23 cellular contexts compared by ENCODE assay signal in genomic region chr11:129236850-129237249, GRCh38.
"Had no signal": no experiment of that assay in that cellular context is flagged by ENCODE, and none has a peak within 500 bp of the region (broad histone marks: within the 10 kb centered on the region; RNA-seq: fewer than 3 reads in every experiment).

No MANE protein-coding gene starts in this region.

- FAIRE-seq: colon, endothelial cell of umbilical vein, frontal cortex, islet of Langerhans, keratinocyte had no signal

- H3K27me3 ChIP-seq: dorsolateral prefrontal cortex, esophagus muscularis mucosa, foreskin keratinocyte, gastroesophageal sphincter, heart right ventricle, left lung had no signal

- ATAC-seq: foreskin keratinocyte, gastroesophageal sphincter, heart right ventricle, left cardiac atrium, left lung, left ventricle myocardium superior, lower lobe of right lung, mucosa of descending colon had no signal

- DNase-seq: dermis blood vessel endothelial cell; dorsolateral prefrontal cortex; effector CD4-positive, alpha-beta T cell; effector memory CD4-positive, alpha-beta T cell; foreskin keratinocyte; head of caudate nucleus; heart right ventricle; hippocampal formation; left cardiac atrium; left lung; left ventricle myocardium superior; lower lobe of right lung; mesenchymal stem cell; mucosa of descending colon; naive B cell had no signal

- H3K4me3 ChIP-seq: coronary artery, dorsolateral prefrontal cortex, esophagus muscularis mucosa, gastroesophageal sphincter, heart right ventricle, left lung, lower lobe of right lung, mucosa of descending colon had no signal

- H3K4me1 ChIP-seq: esophagus muscularis mucosa, foreskin keratinocyte, gastroesophageal sphincter, left lung, lower lobe of right lung had no signal

- H3K36me3 ChIP-seq: gastroesophageal sphincter, heart right ventricle, left lung, lower lobe of right lung had no signal

- H3K27ac ChIP-seq: coronary artery, dorsolateral prefrontal cortex, esophagus muscularis mucosa, foreskin keratinocyte, gastroesophageal sphincter, heart right ventricle, left lung, lower lobe of right lung had no signal

- H3K9me3 ChIP-seq: esophagus muscularis mucosa, gastroesophageal sphincter, left lung, lower lobe of right lung, mucosa of descending colon had no signal
